13 cellular contexts compared by ENCODE assay signal in genomic region chrX:71251456-71251973, GRCh38. TPM values are rescaled to one million over a fixed set of nuclear protein-coding genes. Genes with fewer than 3 reads are reported as not detected.
DNase-seq lines count a peak whose midpoint lies in the region; FAIRE-seq and TF ChIP-seq lines count a peak whose summit lies in the region.
"Had no signal": no experiment of that assay in that cellular context is flagged by ENCODE, and none has a peak within 500 bp of the region (broad histone marks: within the 10 kb centered on the region; RNA-seq: fewer than 3 reads in every experiment).

No MANE protein-coding gene starts in this region.

- no peaks in the 10 kb centered on the region for H3K9me2 ChIP-seq in hepatocyte (replicated peaks; ENCODE audit: insufficient read depth)

- H4K20me1 ChIP-seq in hepatocyte (ENCODE audit: insufficient read depth, poor library complexity, severe bottlenecking), result no peaks in the 10 kb centered on the region

- H3K36me3 Mint-ChIP-seq in T-helper 2 cell treated with Interferon-gamma antibody and Interleukin-4, amounts not matched to agents 5 μg/mL and 100 μg/mL, for 36 hours (ENCODE audit: low read depth), result peaks cover 14% of the 10 kb centered on the region
- peaks cover 9% of the 10 kb centered on the region for H3K36me3 Mint-ChIP-seq in activated CD4-positive, alpha-beta memory T cell treated with anti-CD3 and anti-CD28 coated beads for 36 hours

- H3K27me3 Mint-ChIP-seq in T-helper 2 cell treated with Interferon-gamma antibody and Interleukin-4, amounts not matched to agents 5 μg/mL and 100 μg/mL, for 36 hours (ENCODE audit: low read depth), result no peaks in the 10 kb centered on the region
- H3K27me3 Mint-ChIP-seq in activated CD4-positive, alpha-beta memory T cell treated with anti-CD3 and anti-CD28 coated beads for 36 hours, result no peaks in the 10 kb centered on the region

- H3K36me3 ChIP-seq in hepatocyte (replicated peaks; ENCODE audit: insufficient read depth, low read depth), result no peaks in the 10 kb centered on the region
- H3K36me3 ChIP-seq: pancreas had no signal

- H3K4me3 ChIP-seq in hepatocyte, result no peak overlapping the region
- H3K4me3 ChIP-seq: pancreas had no signal

- CTCF ChIA-PET in activated CD4-positive, alpha-beta memory T cell treated with anti-CD3 and anti-CD28 coated beads for 36 hours (lab: Charles Lee), result no interaction called here

- 41% methylated on average over 8 of the region's 8 CpGs for WGBS in hepatocyte (ENCODE audit: low lambda C conversion rate, missing lambda C conversion rate)

- peaks cover 25% of the 10 kb centered on the region for H3K4me1 Mint-ChIP-seq in T-helper 2 cell treated with Interferon-gamma antibody and Interleukin-4, amounts not matched to agents 5 μg/mL and 100 μg/mL, for 36 hours (ENCODE audit: low read depth)
- H3K4me1 Mint-ChIP-seq in activated CD4-positive, alpha-beta memory T cell treated with anti-CD3 and anti-CD28 coated beads for 36 hours (ENCODE audit: low read depth), result peaks cover 25% of the 10 kb centered on the region

- H3K4me2 ChIP-seq in hepatocyte, result peak overlapping the region; percentile 74

- no peak overlapping the region for H3K27ac ChIP-seq in hepatocyte
- H3K27ac ChIP-seq: pancreas had no signal

- H3K4me3 Mint-ChIP-seq in T-helper 2 cell treated with Interferon-gamma antibody and Interleukin-4, amounts not matched to agents 5 μg/mL and 100 μg/mL, for 36 hours, result peak overlapping the region; percentile 84
- peak overlapping the region; percentile 46 for H3K4me3 Mint-ChIP-seq in activated CD4-positive, alpha-beta memory T cell treated with anti-CD3 and anti-CD28 coated beads for 36 hours

- no peaks in the 10 kb centered on the region for H3K4me1 ChIP-seq in hepatocyte (ENCODE audit: insufficient read depth)
- H3K4me1 ChIP-seq: pancreas had no signal

- no peaks in the 10 kb centered on the region for H3K9me3 Mint-ChIP-seq in T-helper 2 cell treated with Interferon-gamma antibody and Interleukin-4, amounts not matched to agents 5 μg/mL and 100 μg/mL, for 36 hours
- H3K9me3 Mint-ChIP-seq in activated CD4-positive, alpha-beta memory T cell treated with anti-CD3 and anti-CD28 coated beads for 36 hours, result no peaks in the 10 kb centered on the region
- H3K9me3 Mint-ChIP-seq: immature natural killer cell had no signal

- DNase-seq in T-helper 2 cell treated with Interferon-gamma antibody and Interleukin-4, amounts not matched to agents 5 μg/mL and 100 μg/mL, for 36 hours (ENCODE audit: low spot score), result peak; percentile 14
- DNase-seq in T-helper 2 cell (no peak), hepatocyte (ENCODE audit: low spot score) (no peak), amniotic stem cell (lab: John Stamatoyannopoulos, UW) (no peak), A172 (ENCODE audit: low spot score) (no peak), RCC 7860 (ENCODE audit: low spot score) (no peak)
- peak; percentile 52 for DNase-seq in activated CD4-positive, alpha-beta memory T cell treated with anti-CD3 and anti-CD28 coated beads for 36 hours
- DNase-seq in stimulated activated CD8-positive, alpha-beta memory T cell treated with anti-CD3 and anti-CD28 coated beads, Interleukin-4, amount 100 ng/mL, for 48 hours, result peak; percentile 52
- DNase-seq: immature natural killer cell, NCI-H510A treated with DMSO at 0.1 percent for 48 hours, pancreas, SW 1271 had no signal

- H3K79me2 ChIP-seq in hepatocyte, result peaks cover 12% of the 10 kb centered on the region

- TF ChIP-seq CTCF in hepatocyte (IDR thresholded peaks at IDR 0.05; ENCODE audit: poor library complexity), result no peak

- intact Hi-C loops in activated CD4-positive, alpha-beta memory T cell treated with anti-CD3 and anti-CD28 coated beads for 36 hours (cut with micrococcal nuclease), result loop anchor here (5.0 kb wide), 2 partner anchors 54 to 69 kb away; no protein-coding TSS in a partner anchor

- POLR2A ChIA-PET in activated CD4-positive, alpha-beta memory T cell treated with anti-CD3 and anti-CD28 coated beads for 36 hours (lab: Charles Lee), result no interaction called here

- H2AFZ ChIP-seq in hepatocyte, result no peak overlapping the region

- peak overlapping the region; percentile 21 for H3K27ac Mint-ChIP-seq in T-helper 2 cell treated with Interferon-gamma antibody and Interleukin-4, amounts not matched to agents 5 μg/mL and 100 μg/mL, for 36 hours
- peak overlapping the region; percentile 54 for H3K27ac Mint-ChIP-seq in activated CD4-positive, alpha-beta memory T cell treated with anti-CD3 and anti-CD28 coated beads for 36 hours

- H3K27me3 ChIP-seq in hepatocyte, result no peaks in the 10 kb centered on the region
- H3K27me3 ChIP-seq: pancreas had no signal

- H3K9me3 ChIP-seq in hepatocyte (ENCODE audit: low read depth), result no peaks in the 10 kb centered on the region
- H3K9me3 ChIP-seq: pancreas had no signal

- FAIRE-seq in RCC 7860 (lab: Jason Lieb, UNC), result no peak
- FAIRE-seq: pancreas had no signal

RNA-seq across cellular contexts. Expression of gene ZMYM3, which starts 2.4 kb away (rescaled TPM):
- 10 to 100 TPM; 17.2 to 17.5 TPM for total RNA-seq in activated CD4-positive, alpha-beta memory T cell treated with anti-CD3 and anti-CD28 coated beads for 36 hours
- total RNA-seq in hepatocyte, result 25.0 and 26.2 TPM in 2 replicates
- polyA plus RNA-seq in hepatocyte, result 10.5 and 15.1 TPM in 2 replicates
- total RNA-seq in A172 (2014; rRNA removed; shearing (Covaris generic)), result 15.5 and 16.8 TPM in 2 replicates

RNA-seq across cellular contexts. Expression of gene GJB1, which starts 28.5 kb away (rescaled TPM):
- total RNA-seq in activated CD4-positive, alpha-beta memory T cell treated with anti-CD3 and anti-CD28 coated beads for 36 hours, result not detected
- total RNA-seq in hepatocyte, result 95.4 and 103 TPM in 2 replicates
- 82.6 and 98.2 TPM in 2 replicates for polyA plus RNA-seq in hepatocyte
- total RNA-seq in A172 (2014; rRNA removed; shearing (Covaris generic)), result not detected in 2 replicates
- total RNA-seq: A673 had no signal
- polyA plus RNA-seq: immature natural killer cell had no signal

RNA-seq across cellular contexts. Expression of gene NONO, which starts 31.9 kb away (rescaled TPM):
- total RNA-seq in activated CD4-positive, alpha-beta memory T cell treated with anti-CD3 and anti-CD28 coated beads for 36 hours, result 100 to 1,000 TPM; 450 to 460 TPM
- total RNA-seq in hepatocyte, result 318 and 330 TPM in 2 replicates
- 175 and 204 TPM in 2 replicates for polyA plus RNA-seq in hepatocyte
- 512 and 514 TPM in 2 replicates for total RNA-seq in A172 (2014; rRNA removed; shearing (Covaris generic))

RNA-seq across cellular contexts. Expression of gene ITGB1BP2, which starts 50.0 kb away (rescaled TPM):
- total RNA-seq in activated CD4-positive, alpha-beta memory T cell treated with anti-CD3 and anti-CD28 coated beads for 36 hours, result 1 to 10 TPM; 4.8 to 5.6 TPM
- 1.1 and 1.6 TPM in 2 replicates for total RNA-seq in hepatocyte
- 0.15 and 1.2 TPM in 2 replicates for polyA plus RNA-seq in hepatocyte
- total RNA-seq in A172 (2014; rRNA removed; shearing (Covaris generic)), result 1.0 and 1.2 TPM in 2 replicates
- polyA plus RNA-seq: immature natural killer cell had no signal

Comparison
In these comparisons a context has a peak if more than half of its experiments do, and no peak if none do; other contexts are left out.
1. DNase-seq: peak in T-helper 2 cell treated with Interferon-gamma antibody and Interleukin-4, amounts not matched to agents 5 μg/mL and 100 μg/mL, for 36 hours (single experiment), activated CD4-positive, alpha-beta memory T cell treated with anti-CD3 and anti-CD28 coated beads for 36 hours (single experiment) and stimulated activated CD8-positive, alpha-beta memory T cell treated with anti-CD3 and anti-CD28 coated beads, Interleukin-4, amount 100 ng/mL, for 48 hours (single experiment); none in T-helper 2 cell (0 of 5), hepatocyte (single experiment), amniotic stem cell (single experiment), A172 (single experiment) and RCC 7860 (single experiment).
2. RNA of gene GJB1, which starts 28.5 kb away (total RNA-seq): 95.4 to 103 TPM in hepatocyte; not detected in activated CD4-positive, alpha-beta memory T cell treated with anti-CD3 and anti-CD28 coated beads for 36 hours and not detected in A172; every median in the first group is over 10 times any median in the second.